In genomic region chr10:113331971-113332370, GRCh38 we compare ENCODE assay signal across 27 cellular contexts.
"Had no signal": no experiment of that assay in that cellular context is flagged by ENCODE, and none has a peak within 500 bp of the region (broad histone marks: within the 10 kb centered on the region; RNA-seq: fewer than 3 reads in every experiment).

No MANE protein-coding gene starts in this region.

- H3K4me3 ChIP-seq: heart right ventricle, hepatocyte, left ventricle myocardium inferior, neural progenitor cell, right atrium auricular region, right lobe of liver, skin epidermis, stomach, testis, thyroid gland, transverse colon, upper lobe of right lung had no signal

- H3K9me3 Mint-ChIP-seq: natural killer cell had no signal

- H3K27me3 ChIP-seq: heart right ventricle, hepatocyte, neural progenitor cell, neutrophil, right atrium auricular region, right lobe of liver, stomach, testis, thyroid gland, transverse colon, upper lobe of right lung had no signal

- H3K36me3 Mint-ChIP-seq: memory B cell; natural killer cell; neural progenitor cell; stimulated activated naive B cell treated with anti-CD40 and anti-IgM and Interleukin-4, amounts not matched to agents 10 μg/mL and 1 μg/mL and 100 μg/mL, for 72 hours had no signal

- H3K9me3 ChIP-seq: neutrophil, right atrium auricular region, right lobe of liver, stomach, testis, thyroid gland, transverse colon, upper lobe of right lung had no signal

- H3K4me2 ChIP-seq: hepatocyte, neural progenitor cell had no signal

- H3K27ac ChIP-seq: heart right ventricle, hepatocyte, left ventricle myocardium inferior, neural progenitor cell, neutrophil, parathyroid adenoma, right atrium auricular region, right lobe of liver, skin epidermis, stomach, testis, thyroid gland, transverse colon, upper lobe of right lung had no signal

- H3K79me2 ChIP-seq: hepatocyte, parathyroid adenoma had no signal

- H3K4me1 ChIP-seq: left ventricle myocardium inferior, parathyroid adenoma, right lobe of liver, stomach, testis, thyroid gland, upper lobe of right lung had no signal

- DNase-seq: heart right ventricle; islet precursor cell; left ventricle myocardium inferior; naive B cell; natural killer cell; nephron progenitor cell; occipital lobe; right lobe of liver; stimulated activated CD4-positive, alpha-beta T cell treated with anti-CD3 and anti-CD28 coated beads, Interleukin-12 subunit alpha, Interleukin-12 subunit beta, amount 100 ng/mL, for 4 hours; stimulated activated CD4-positive, alpha-beta T cell treated with anti-CD3 and anti-CD28 coated beads, Interleukin-15, amount 100 ng/mL, for 24 hours; stimulated activated CD4-positive, alpha-beta T cell treated with anti-CD3 and anti-CD28 coated beads, Interleukin-2, amount 100 ng/mL, for 24 hours; stimulated activated CD4-positive, alpha-beta T cell treated with anti-CD3 and anti-CD28 coated beads, Interleukin-4, amount 100 ng/mL, for 1 hour; stimulated activated naive B cell treated with anti-CD40 and anti-IgM and Interleukin-4, amounts not matched to agents 10 μg/mL and 1 μg/mL and 100 μg/mL, for 72 hours; stimulated activated naive CD8-positive, alpha-beta T cell treated with anti-CD3 and anti-CD28 coated beads, Interleukin-15, Interleukin-2, amounts not matched to agents 100 U/mL and 50 U/mL, for 24 hours; stomach; testis; thyroid gland; transverse colon; upper lobe of right lung had no signal

- FAIRE-seq: urothelium cell line had no signal

- H3K9ac ChIP-seq: neural progenitor cell, parathyroid adenoma had no signal

- H3K4me3 Mint-ChIP-seq: memory B cell; naive B cell; natural killer cell; nephron progenitor cell; neural progenitor cell; stimulated activated naive B cell treated with anti-CD40 and anti-IgM and Interleukin-4, amounts not matched to agents 10 μg/mL and 1 μg/mL and 100 μg/mL, for 72 hours had no signal

- H3K4me1 Mint-ChIP-seq: memory B cell, naive B cell, natural killer cell had no signal

- H2AFZ ChIP-seq: hepatocyte, neural progenitor cell, parathyroid adenoma had no signal

- H3K36me3 ChIP-seq: heart right ventricle, left ventricle myocardium inferior, neural progenitor cell, neutrophil, right atrium auricular region, right lobe of liver, stomach, thyroid gland, transverse colon, upper lobe of right lung had no signal

- H3K27ac Mint-ChIP-seq: memory B cell; naive B cell; natural killer cell; nephron progenitor cell; neural progenitor cell; stimulated activated naive B cell treated with anti-CD40 and anti-IgM and Interleukin-4, amounts not matched to agents 10 μg/mL and 1 μg/mL and 100 μg/mL, for 72 hours had no signal

- ATAC-seq: heart right ventricle; natural killer cell; right lobe of liver; stimulated activated naive B cell treated with anti-CD40 and anti-IgM and Interleukin-4, amounts not matched to agents 10 μg/mL and 1 μg/mL and 100 μg/mL, for 72 hours; stimulated activated naive CD8-positive, alpha-beta T cell treated with anti-CD3 and anti-CD28 coated beads, Interleukin-15, Interleukin-2, amounts not matched to agents 100 U/mL and 50 U/mL, for 24 hours; upper lobe of right lung had no signal
